12 cellular contexts compared by ENCODE assay signal in genomic region chr20:62735331-62735821, GRCh38. TPM values are rescaled to one million over a fixed set of nuclear protein-coding genes. Genes with fewer than 3 reads are reported as not detected.
A peak's percentile ranks its signal among the peaks of the same experiment; 100 is the strongest.
DNase-seq lines count a peak whose midpoint lies in the region; ATAC-seq, FAIRE-seq and TF ChIP-seq lines count a peak whose summit lies in the region.
"Had no signal": no experiment of that assay in that cellular context is flagged by ENCODE, and none has a peak within 500 bp of the region (broad histone marks: within the 10 kb centered on the region; RNA-seq: fewer than 3 reads in every experiment).

No MANE protein-coding gene starts in this region.

- no peak overlapping the region for H3K23ac ChIP-seq in trophoblast cell (ENCODE audit: low read length)

- H3K9me1 ChIP-seq in keratinocyte (ENCODE audit: control insufficient read depth, extremely low read depth, insufficient read depth, low read length) = no peaks in the 10 kb centered on the region

- H3K4me2 ChIP-seq in keratinocyte (ENCODE audit: control insufficient read depth, extremely low read depth, insufficient read depth, low read depth, low read length) (peak overlapping the region; percentile 9), trophoblast cell (ENCODE audit: low read length) (no peak overlapping the region)
- H3K4me2 ChIP-seq: PC-9 had no signal

- no peak overlapping the region for H4K8ac ChIP-seq in trophoblast cell (ENCODE audit: low read depth, low read length)

- no peak overlapping the region for H3K14ac ChIP-seq in trophoblast cell (ENCODE audit: low read length)

- H3K79me2 ChIP-seq in keratinocyte (ENCODE audit: control insufficient read depth, insufficient read depth, low read length) (no peaks in the 10 kb centered on the region), trophoblast cell (ENCODE audit: control insufficient read depth, insufficient read depth, low read length, poor library complexity) (no peaks in the 10 kb centered on the region)

- H3K27ac ChIP-seq in CD4-positive, alpha-beta T cell (ENCODE audit: low read depth, low read length) = no peak overlapping the region
- H3K27ac ChIP-seq in keratinocyte (ENCODE audit: control insufficient read depth, insufficient read depth, low read length) (no peak overlapping the region), vagina (no peak overlapping the region), trophoblast cell (ENCODE audit: low read depth, low read length) (no peak overlapping the region)
- H3K27ac ChIP-seq: PC-9 had no signal

- no peaks in the 10 kb centered on the region for H3K79me1 ChIP-seq in trophoblast cell (ENCODE audit: low read length)

- H3K18ac ChIP-seq in trophoblast cell (ENCODE audit: low read length) = no peak overlapping the region

- no peak for TF ChIP-seq CTCF in CD4-positive, alpha-beta T cell (IDR thresholded peaks at IDR 0.05)
- TF ChIP-seq CTCF in keratinocyte (optimal IDR thresholded peaks at IDR 0.05 in 1 of 3, IDR thresholded peaks at IDR 0.05 in 1 of 3, conservative IDR thresholded peaks at IDR 0.05 in 1 of 3; ENCODE audit: extremely low read depth in 1 of 3, insufficient read depth in 2 of 3, low read length in 3 of 3) (peak in 1 of 3 experiments; percentile 15), vagina (IDR thresholded peaks at IDR 0.05) (no peak)

- no peaks in the 10 kb centered on the region for H3K27me3 ChIP-seq in CD4-positive, alpha-beta T cell (ENCODE audit: control insufficient read depth, insufficient read depth, low read length)
- peaks cover 14% of the 10 kb centered on the region for H3K27me3 ChIP-seq in keratinocyte (ENCODE audit: control insufficient read depth, extremely low read depth, insufficient read depth, low read length)
- no peaks in the 10 kb centered on the region for H3K27me3 ChIP-seq in vagina
- no peaks in the 10 kb centered on the region for H3K27me3 ChIP-seq in trophoblast cell (ENCODE audit: insufficient read depth, low read length)

- H3K9ac ChIP-seq in keratinocyte (ENCODE audit: control insufficient read depth, extremely low read depth, insufficient read depth, low read length) (no peak overlapping the region), trophoblast cell (ENCODE audit: low read length) (no peak overlapping the region)

- POLR2A ChIA-PET in CD4-positive, alpha-beta T cell (lab: Charles Lee) = interaction anchor here (1.0 to 1.8 kb wide), 3 partner anchors 16 to 58 kb away, joined by 3 to 5 read pairs (median 3); no protein-coding TSS in a partner anchor

- H3K4me1 Mint-ChIP-seq in CD4-positive, alpha-beta T cell (ENCODE audit: low read depth) = peaks cover 53% of the 10 kb centered on the region

- H3K9me3 ChIP-seq in CD4-positive, alpha-beta T cell (ENCODE audit: control insufficient read depth, low read length) = no peaks in the 10 kb centered on the region
- no peaks in the 10 kb centered on the region for H3K9me3 ChIP-seq in keratinocyte (ENCODE audit: control insufficient read depth, low read depth, low read length)
- H3K9me3 ChIP-seq in vagina = no peaks in the 10 kb centered on the region
- no peaks in the 10 kb centered on the region for H3K9me3 ChIP-seq in trophoblast cell (ENCODE audit: insufficient read depth, low read depth, low read length)

- no peak overlapping the region for H2BK120ac ChIP-seq in trophoblast cell (ENCODE audit: insufficient read depth, low read length, poor library complexity)

- no peaks in the 10 kb centered on the region for H3K27me3 Mint-ChIP-seq in CD4-positive, alpha-beta T cell

- H3K4ac ChIP-seq in trophoblast cell (ENCODE audit: low read depth, low read length) = no peak overlapping the region

- H3K36me3 ChIP-seq in keratinocyte (ENCODE audit: control insufficient read depth in 2 of 2, extremely low read depth in 1 of 2, insufficient read depth in 2 of 2, low read length in 2 of 2) (no peaks in the 10 kb centered on the region), vagina (no peaks in the 10 kb centered on the region), trophoblast cell (ENCODE audit: control insufficient read depth in 1 of 2, insufficient read depth in 2 of 2, low read length in 2 of 2) (no peaks in the 10 kb centered on the region)

- peak; percentile 53 for FAIRE-seq in keratinocyte (lab: Jason Lieb, UNC)
- FAIRE-seq in RCC 7860 (lab: Jason Lieb, UNC) = no peak

- no peaks in the 10 kb centered on the region for H3K36me3 Mint-ChIP-seq in CD4-positive, alpha-beta T cell (ENCODE audit: low read depth)
- H3K36me3 Mint-ChIP-seq: activated CD8-positive, alpha-beta memory T cell treated with anti-CD3 and anti-CD28 coated beads, Interleukin-2, amount 10 ng/mL, durations not matched to agents 7 days and 5 days had no signal

- peaks cover 37% of the 10 kb centered on the region for H3K4me1 ChIP-seq in keratinocyte (ENCODE audit: control insufficient read depth, extremely low read depth, insufficient read depth, low read length)
- H3K4me1 ChIP-seq in vagina = no peaks in the 10 kb centered on the region
- H3K4me1 ChIP-seq in trophoblast cell (ENCODE audit: control insufficient read depth in 1 of 2, insufficient read depth in 2 of 2, low read length in 2 of 2) = no peaks in the 10 kb centered on the region

- CTCF ChIA-PET in CD4-positive, alpha-beta T cell (lab: Charles Lee) = no interaction called here

- ATAC-seq in CD4-positive, alpha-beta T cell (ENCODE audit: poor library complexity) = no peak
- ATAC-seq: activated CD8-positive, alpha-beta memory T cell treated with anti-CD3 and anti-CD28 coated beads, Interleukin-2, amount 10 ng/mL, durations not matched to agents 7 days and 5 days had no signal

- H3K4me3 ChIP-seq in keratinocyte (ENCODE audit: control insufficient read depth in 2 of 3, extremely low read depth in 1 of 3, insufficient read depth in 2 of 3, low read depth in 1 of 3, low read length in 3 of 3) (no peak overlapping the region), vagina (no peak overlapping the region), trophoblast cell (ENCODE audit: low read depth, low read length) (no peak overlapping the region)
- H3K4me3 ChIP-seq: PC-9 had no signal

- WGBS in trophoblast cell (ENCODE audit: extremely low coverage, insufficient coverage, insufficient read length) = no CpG with 5 or more reads among the region's 19 CpGs

- H4K20me1 ChIP-seq in keratinocyte (ENCODE audit: control insufficient read depth, extremely low read depth, insufficient read depth, low read length) = no peaks in the 10 kb centered on the region

- peak overlapping the region; percentile 25 for H3K4me3 Mint-ChIP-seq in CD4-positive, alpha-beta T cell
- H3K4me3 Mint-ChIP-seq: activated CD8-positive, alpha-beta memory T cell treated with anti-CD3 and anti-CD28 coated beads, Interleukin-2, amount 10 ng/mL, durations not matched to agents 7 days and 5 days had no signal

- no peak overlapping the region for H4K12ac ChIP-seq in trophoblast cell (ENCODE audit: low read depth, low read length)

- H2BK5ac ChIP-seq in trophoblast cell (ENCODE audit: low read depth, low read length, poor library complexity) = no peak overlapping the region

- DNase-seq in Ammon's horn (ENCODE audit: low spot score) = peak; percentile 29
- DNase-seq in CD4-positive, alpha-beta T cell = no peak
- DNase-seq in SIG-M5 (lab: John Stamatoyannopoulos, UW) = peak; percentile 50
- no peak for DNase-seq in keratinocyte (ENCODE audit: low read depth, low spot score)
- no peak for DNase-seq in vagina (ENCODE audit: extremely low spot score in 2 of 2)
- DNase-seq in RCC 7860 (ENCODE audit: low spot score) = no peak
- no peak for DNase-seq in trophoblast cell
- DNase-seq: activated CD8-positive, alpha-beta memory T cell treated with anti-CD3 and anti-CD28 coated beads, Interleukin-2, amount 10 ng/mL, durations not matched to agents 7 days and 5 days; dermis blood vessel endothelial cell; NCI-H1105 treated with DMSO at 0.1 percent for 48 hours; NCI-H446 had no signal

- no peak overlapping the region for H4K91ac ChIP-seq in trophoblast cell (ENCODE audit: low read depth, low read length)

- dilution Hi-C loops in keratinocyte (cut with MboI; ENCODE audit: extremely low pct_ligation_motif_present, low sequenced_read_pairs) = no loop called here

- no peak for TF ChIP-seq POLR2A in vagina (IDR thresholded peaks at IDR 0.05)

- intact Hi-C loops in CD4-positive, alpha-beta T cell (cut with DNase I, micrococcal nuclease) = no loop called here
- intact Hi-C loops in vagina (cut with DNase I) = no loop called here

- no peaks in the 10 kb centered on the region for H3K9me3 Mint-ChIP-seq in CD4-positive, alpha-beta T cell

- no peak overlapping the region for H2BK12ac ChIP-seq in trophoblast cell (ENCODE audit: low read length)

- H2AFZ ChIP-seq in keratinocyte (ENCODE audit: control insufficient read depth, low read length) (no peak overlapping the region), trophoblast cell (ENCODE audit: insufficient read depth, low read length, poor library complexity) (no peak overlapping the region)
- H2AFZ ChIP-seq: PC-9 had no signal

- H2AK5ac ChIP-seq in trophoblast cell (ENCODE audit: low read length) = no peak overlapping the region

- H3K27ac Mint-ChIP-seq in CD4-positive, alpha-beta T cell = peak overlapping the region; percentile 73
- H3K27ac Mint-ChIP-seq: activated CD8-positive, alpha-beta memory T cell treated with anti-CD3 and anti-CD28 coated beads, Interleukin-2, amount 10 ng/mL, durations not matched to agents 7 days and 5 days had no signal

RNA-seq across cellular contexts. Expression of gene NTSR1, which starts 26.7 kb away (rescaled TPM):
- under 1 TPM; 0.55 to 0.56 TPM for total RNA-seq in CD4-positive, alpha-beta T cell
- 0.24 to 1.4 TPM (median 0.55 TPM) in 3 replicates for polyA plus RNA-seq in keratinocyte
- 0.27 TPM for polyA plus RNA-seq in keratinocyte (2011; ENCODE audit: low read depth)
- 0.17 and 0.56 TPM in 2 replicates for polyA plus RNA-seq in keratinocyte (2011; cell fraction: cytosol; rRNA removed)
- polyA plus RNA-seq in keratinocyte (2011; cell fraction: nucleus; rRNA removed) = 0.90 and 1.4 TPM in 2 replicates
- 0.72 and 2.1 TPM in 2 replicates for polyA plus RNA-seq in keratinocyte (2012; ENCODE audit: low replicate concordance)
- polyA minus RNA-seq in keratinocyte = 0.40 to 2.7 TPM (median 0.83 TPM) in 3 replicates
- not detected for polyA minus RNA-seq in keratinocyte (2011; cell fraction: cytosol; rRNA and poly(A)+ RNA removed)
- 1.1 and 1.3 TPM in 2 replicates for polyA minus RNA-seq in keratinocyte (2011; cell fraction: nucleus; rRNA and poly(A)+ RNA removed)
- total RNA-seq in vagina = 0.49 TPM
- 0.03 and 0.08 TPM in 2 replicates for polyA plus RNA-seq in trophoblast cell (2013)
- total RNA-seq: activated CD8-positive, alpha-beta memory T cell treated with anti-CD3 and anti-CD28 coated beads, Interleukin-2, amount 10 ng/mL, durations not matched to agents 7 days and 5 days; dermis blood vessel endothelial cell had no signal

Comparison
In these comparisons a context has a peak if more than half of its experiments do, and no peak if none do; other contexts are left out.
1. DNase-seq: peak in Ammon's horn (single experiment) and SIG-M5 (single experiment); none in CD4-positive, alpha-beta T cell (0 of 10), keratinocyte (single experiment), vagina (0 of 2), RCC 7860 (single experiment) and trophoblast cell (0 of 2).